17 cellular contexts compared by ENCODE assay signal in the genomic region with DNA sequence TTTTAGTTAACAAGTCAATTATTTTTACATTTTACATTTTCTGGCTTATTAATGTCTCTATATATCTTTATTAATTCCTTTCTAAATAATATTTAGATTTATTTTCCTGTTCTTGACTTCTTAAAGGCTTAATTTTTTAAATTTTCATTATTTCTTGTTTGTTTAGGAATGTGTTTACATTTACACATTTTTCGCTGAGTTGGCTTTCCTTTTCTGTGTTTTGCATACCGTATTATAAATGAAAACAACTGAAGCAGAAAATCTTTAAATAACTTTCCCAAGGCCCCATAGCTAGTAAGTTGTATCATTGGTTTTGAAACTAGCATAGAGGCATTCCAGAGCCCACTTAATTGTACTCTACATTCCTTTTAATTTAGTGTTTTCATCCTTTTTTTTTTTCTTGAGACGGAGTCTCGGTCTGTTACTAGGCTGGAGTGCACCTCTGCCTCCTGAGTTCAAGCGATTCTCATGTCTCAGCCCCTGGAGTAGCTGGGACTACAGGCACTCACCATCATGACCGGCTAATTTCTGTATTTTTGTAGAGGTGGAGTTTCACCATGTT.
DNase-seq lines count a peak whose midpoint lies in the region; ATAC-seq and TF ChIP-seq lines count a peak whose summit lies in the region.
"Had no signal": no experiment of that assay in that cellular context is flagged by ENCODE, and none has a peak within 500 bp of the region (broad histone marks: within the 10 kb centered on the region; RNA-seq: fewer than 3 reads in every experiment).

No MANE protein-coding gene starts in this region.

- no peaks in the 10 kb centered on the region for H3K9me3 ChIP-seq in SK-N-MC (ENCODE audit: low read depth, low read length)
- H3K9me3 ChIP-seq: SK-N-SH had no signal

- no peak for TF ChIP-seq CTCF in choroid plexus epithelial cell (conservative IDR thresholded peaks at IDR 0.05; ENCODE audit: low read depth, low read length)

- H3K4me3 ChIP-seq in SK-N-MC (peak overlapping the region; percentile 52), choroid plexus epithelial cell (ENCODE audit: low read depth, low read length) (no peak overlapping the region)

- no peaks in the 10 kb centered on the region for H3K36me3 ChIP-seq in SK-N-MC (ENCODE audit: insufficient read depth, low read length)

- no peak overlapping the region for H3K9ac ChIP-seq in SK-N-MC (ENCODE audit: insufficient read length)
- H3K9ac ChIP-seq: KMS-11, SK-N-SH had no signal

- H3K27ac ChIP-seq in SK-N-MC: peak overlapping the region; percentile 81
- H3K27ac ChIP-seq: KMS-11 had no signal

- DNase-seq in SK-N-MC (ENCODE audit: low read depth, low spot score) (no peak), choroid plexus epithelial cell (ENCODE audit: low read depth) (peak; percentile 10), kidney tubule cell (ENCODE audit: low spot score) (peak; percentile 52)
- no peak for DNase-seq in activated CD4-positive, alpha-beta T cell treated with anti-CD3 and anti-CD28 coated beads for 4 hours
- DNase-seq: DND-41, HCEC 1CT, NCI-H1417, NCI-H187, NCI-H2107, NCI-H2227 treated with DMSO at 0.1 percent for 48 hours, NCI-H524, SHP77, SK-N-SH had no signal

- no peak for ATAC-seq in HG02759 (IDR thresholded peaks at IDR 0.05; ENCODE audit: unreplicated experiment)
- ATAC-seq in GM19328 (IDR thresholded peaks at IDR 0.05; ENCODE audit: unreplicated experiment): no peak
- no peak for ATAC-seq in HG03457 (IDR thresholded peaks at IDR 0.05; ENCODE audit: unreplicated experiment)

Comparison
In these comparisons a context has a peak if more than half of its experiments do, and no peak if none do; other contexts are left out.
1. DNase-seq: peak in choroid plexus epithelial cell (single experiment) and kidney tubule cell (single experiment); none in SK-N-MC (single experiment) and activated CD4-positive, alpha-beta T cell treated with anti-CD3 and anti-CD28 coated beads for 4 hours (0 of 2).